In the genomic region with DNA sequence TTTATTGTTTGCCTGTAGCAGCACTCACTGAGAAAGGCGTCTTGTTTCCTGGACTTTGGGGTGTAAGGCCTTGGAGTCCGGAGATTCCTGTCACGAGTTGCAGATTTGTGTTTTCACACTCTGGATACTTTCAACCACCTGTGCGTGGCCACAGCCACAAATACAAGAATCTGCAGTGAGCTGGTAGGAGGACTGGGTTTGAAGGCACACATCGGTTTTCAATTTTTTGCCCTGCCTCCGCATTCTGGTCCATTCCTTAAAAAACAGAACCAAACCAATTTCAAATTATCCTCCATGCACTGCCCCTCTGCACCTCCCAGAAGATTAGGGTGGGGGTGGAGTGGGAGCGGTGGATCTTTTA, we compare ENCODE assay signal across 8 cellular contexts. TPM values are rescaled to one million over a fixed set of nuclear protein-coding genes. Genes with fewer than 3 reads are reported as not detected.
DNase-seq lines count a peak whose midpoint lies in the region; ATAC-seq and TF ChIP-seq lines count a peak whose summit lies in the region.

No MANE protein-coding gene starts in this region.

- ATAC-seq in memory B cell (ENCODE audit: low read depth): no peak
- no peak for ATAC-seq in GM18519 (IDR thresholded peaks at IDR 0.05; ENCODE audit: low FRiP score, unreplicated experiment)

- H3K4me1 ChIP-seq in PC-9 (replicated peaks; ENCODE audit: insufficient read depth): peaks cover 15% of the 10 kb centered on the region
- H3K4me1 ChIP-seq in transverse colon: peaks cover 0 to 33% (median 5%) of the 10 kb centered on the region in 4 donors

- no peaks in the 10 kb centered on the region for H3K9me2 ChIP-seq in PC-9 (ENCODE audit: insufficient read depth)

- H3K4me1 Mint-ChIP-seq in chondrocyte (ENCODE audit: low read depth) (peaks cover 26% of the 10 kb centered on the region), memory B cell (peaks cover 18% of the 10 kb centered on the region)

- intact Hi-C loops in PC-9 (cut with micrococcal nuclease; ENCODE audit: unreplicated experiment): loop anchor here (2.0 to 10.0 kb wide), 3 partner anchors 169 to 1063 kb away; a partner anchor contains a TSS
- intact Hi-C loops in transverse colon (cut with DNase I; ENCODE audit: low total_unique reads): no loop called here

- H3K27me3 ChIP-seq in PC-9 (ENCODE audit: insufficient read depth, low read depth) (no peaks in the 10 kb centered on the region), transverse colon (no peaks in the 10 kb centered on the region)

- peak overlapping the region; percentile 94 for H2AFZ ChIP-seq in PC-9

- TF ChIP-seq CTCF in PC-9 (conservative IDR thresholded peaks at IDR 0.05): no peak
- no peak for TF ChIP-seq CTCF in chondrocyte (IDR thresholded peaks at IDR 0.05)
- no peak for TF ChIP-seq CTCF in transverse colon (IDR thresholded peaks at IDR 0.05)

- no peaks in the 10 kb centered on the region for H4K20me1 ChIP-seq in PC-9 (ENCODE audit: insufficient read depth)

- peaks cover 3% of the 10 kb centered on the region for H3K36me3 Mint-ChIP-seq in chondrocyte (ENCODE audit: low read depth)
- H3K36me3 Mint-ChIP-seq in memory B cell: peaks cover 2% of the 10 kb centered on the region

- CTCF ChIA-PET in PC-9 (lab: Charles Lee): no interaction called here

- H3K27me3 Mint-ChIP-seq in chondrocyte (ENCODE audit: low read depth) (no peaks in the 10 kb centered on the region), memory B cell (no peaks in the 10 kb centered on the region)

- H3K4me3 ChIP-seq in PC-9 (peak overlapping the region; percentile 86), transverse colon (peak overlapping the region; percentile 67 to 100 (median 86))

- H3K9me3 Mint-ChIP-seq in chondrocyte (ENCODE audit: low read depth) (peaks cover 12% of the 10 kb centered on the region), memory B cell (no peaks in the 10 kb centered on the region)

- H3K79me2 ChIP-seq in PC-9 (ENCODE audit: low read depth): peaks cover 42% of the 10 kb centered on the region

- WGBS in transverse colon (ENCODE audit: low coverage in 1 of 2), 2 donors: 12 to 22% methylated on average over 1 to 7 of the region's 7 CpGs

- TF ChIP-seq EP300 in transverse colon (IDR thresholded peaks at IDR 0.05; ENCODE audit: low read depth): no peak

- DNase-seq in stimulated activated CD4-positive, alpha-beta T cell treated with anti-CD3 and anti-CD28 coated beads, Interleukin-2, amount 100 ng/mL, for 24 hours: peak; percentile 4 to 20
- no peak for DNase-seq in stimulated activated CD4-positive, alpha-beta T cell treated with anti-CD3 and anti-CD28 coated beads, Interleukin-1b, Interleukin-23, amount 100 ng/mL, for 48 hours
- DNase-seq in PC-9 (no peak), chondrocyte (ENCODE audit: low spot score) (no peak), memory B cell (ENCODE audit: low spot score in 2 of 2) (peak; percentile 2 to 14), transverse colon (peak; percentile 13), hepatic stellate cell (ENCODE audit: low spot score) (no peak)

- peak overlapping the region; percentile 95 for H3K27ac Mint-ChIP-seq in chondrocyte (ENCODE audit: unreplicated experiment)
- peak overlapping the region; percentile 89 for H3K27ac Mint-ChIP-seq in memory B cell

- peak overlapping the region; percentile 88 for H3K4me3 Mint-ChIP-seq in chondrocyte (ENCODE audit: unreplicated experiment)
- peak overlapping the region; percentile 95 for H3K4me3 Mint-ChIP-seq in memory B cell

- H3K4me2 ChIP-seq in PC-9: peak overlapping the region; percentile 99

- H3K27ac ChIP-seq in PC-9: peak overlapping the region; percentile 27
- peak overlapping the region; percentile 82 to 96 (median 90) for H3K27ac ChIP-seq in transverse colon

- H3F3A ChIP-seq in PC-9 (ENCODE audit: insufficient read depth, low read depth): no peaks in the 10 kb centered on the region

- H3K9me3 ChIP-seq in PC-9 (ENCODE audit: insufficient read depth, low read depth): no peaks in the 10 kb centered on the region
- H3K9me3 ChIP-seq in transverse colon: no peaks in the 10 kb centered on the region

- H3K36me3 ChIP-seq in PC-9 (ENCODE audit: low read depth) (no peaks in the 10 kb centered on the region), transverse colon (no peaks in the 10 kb centered on the region)

- TSS peak; percentile 62 for BruUV-seq in PC-9 (replicated peaks; lab: Mats Ljungman, UMichigan)

- TF ChIP-seq POLR2A in transverse colon (IDR thresholded peaks at IDR 0.05): no peak

- in situ Hi-C loops in transverse colon (cut with MboI; ENCODE audit: low pct_ligation_motif_present in 1 of 4, low pct_unique_long_range_greater_than_20kb in 1 of 4, low sequenced_read_pairs in 3 of 4): no loop called here

- POLR2A ChIA-PET in PC-9 (lab: Charles Lee; ENCODE audit: unreplicated experiment): interaction anchor here (0.6 kb wide), 1 partner anchor 202 kb away, joined by 4 read pairs; no protein-coding TSS in a partner anchor

RNA-seq across cellular contexts. Expression of a gene that starts 0.6 kb away (rescaled TPM):
- total RNA-seq in PC-9 (2021) (88.5 and 101 TPM in 2 replicates), chondrocyte (67.7 to 97.9 TPM (median 73.8 TPM) in 3 replicates), transverse colon (100 to 1,000 TPM in 2 of 4 donors, 10 to 100 TPM in 2; 82.4 to 204 (median 128) TPM)

Comparison
In these comparisons a context has a peak if more than half of its experiments do, and no peak if none do; other contexts are left out.
1. DNase-seq: peak in stimulated activated CD4-positive, alpha-beta T cell treated with anti-CD3 and anti-CD28 coated beads, Interleukin-2, amount 100 ng/mL, for 24 hours (2 of 2), memory B cell (2 of 2) and transverse colon (single experiment); none in stimulated activated CD4-positive, alpha-beta T cell treated with anti-CD3 and anti-CD28 coated beads, Interleukin-1b, Interleukin-23, amount 100 ng/mL, for 48 hours (single experiment), PC-9 (0 of 2), chondrocyte (single experiment) and hepatic stellate cell (single experiment).